In the genomic region with DNA sequence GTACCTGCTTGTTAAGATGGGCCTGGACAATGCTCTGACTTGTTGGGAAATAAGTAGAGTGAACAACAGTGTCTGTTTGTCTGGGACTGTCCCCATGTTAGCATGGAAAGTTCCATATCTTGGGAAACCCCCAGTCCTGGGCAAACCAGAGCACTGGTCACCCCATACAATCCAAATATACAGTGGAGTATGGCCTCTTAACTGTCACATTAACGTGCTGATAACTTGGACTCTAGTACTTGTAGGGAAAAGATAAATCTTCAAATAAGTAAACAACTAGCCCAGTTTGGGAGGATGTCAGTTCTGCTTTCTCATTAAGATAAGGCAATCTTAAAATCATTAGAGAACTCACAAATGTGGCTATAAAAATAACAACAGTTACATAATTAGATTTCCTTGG, we compare ENCODE assay signal across 2 cellular contexts.
TF ChIP-seq lines count a peak whose summit lies in the region.

No MANE protein-coding gene starts in this region.

TF ChIP-seq in GM12891, 5 proteins besides CTCF, POLR2A, EP300 and RAD21:
- TF ChIP-seq TAF1 (IDR thresholded peaks at IDR 0.05; ENCODE audit: low read depth, low read length): no peak
- no peak for TF ChIP-seq POU2F2 (IDR thresholded peaks at IDR 0.05; ENCODE audit: low read depth, low read length)
- TF ChIP-seq POLR2AphosphoS5 (IDR thresholded peaks at IDR 0.05; ENCODE audit: low read depth, low read length): no peak
- TF ChIP-seq SPI1 (IDR thresholded peaks at IDR 0.05; ENCODE audit: low read depth, low read length): no peak
- no peak for TF ChIP-seq PAX5 (IDR thresholded peaks at IDR 0.05; ENCODE audit: insufficient read depth, low read length, severe bottlenecking)

TF ChIP-seq in HepG2, 621 proteins besides CTCF, POLR2A, EP300 and RAD21:
- TF ChIP-seq, protein P1, sequence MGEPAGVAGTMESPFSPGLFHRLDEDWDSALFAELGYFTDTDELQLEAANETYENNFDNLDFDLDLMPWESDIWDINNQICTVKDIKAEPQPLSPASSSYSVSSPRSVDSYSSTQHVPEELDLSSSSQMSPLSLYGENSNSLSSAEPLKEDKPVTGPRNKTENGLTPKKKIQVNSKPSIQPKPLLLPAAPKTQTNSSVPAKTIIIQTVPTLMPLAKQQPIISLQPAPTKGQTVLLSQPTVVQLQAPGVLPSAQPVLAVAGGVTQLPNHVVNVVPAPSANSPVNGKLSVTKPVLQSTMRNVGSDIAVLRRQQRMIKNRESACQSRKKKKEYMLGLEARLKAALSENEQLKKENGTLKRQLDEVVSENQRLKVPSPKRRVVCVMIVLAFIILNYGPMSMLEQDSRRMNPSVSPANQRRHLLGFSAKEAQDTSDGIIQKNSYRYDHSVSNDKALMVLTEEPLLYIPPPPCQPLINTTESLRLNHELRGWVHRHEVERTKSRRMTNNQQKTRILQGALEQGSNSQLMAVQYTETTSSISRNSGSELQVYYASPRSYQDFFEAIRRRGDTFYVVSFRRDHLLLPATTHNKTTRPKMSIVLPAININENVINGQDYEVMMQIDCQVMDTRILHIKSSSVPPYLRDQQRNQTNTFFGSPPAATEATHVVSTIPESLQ (CRISPR knock-in tag; conservative IDR thresholded peaks at IDR 0.05): no peak
- no peak for TF ChIP-seq SOX13 (IDR thresholded peaks at IDR 0.05)
- TF ChIP-seq SOX13 (CRISPR knock-in tag; conservative IDR thresholded peaks at IDR 0.05 in 1 of 2, IDR thresholded peaks at IDR 0.05 in 1 of 2): 0 out of 4 replicates have a peak, but pooled peaks of 1 of the 2 experiments have one; percentile 28
- TF ChIP-seq SP2 (CRISPR knock-in tag; IDR thresholded peaks at IDR 0.05): no peak
- TF ChIP-seq, protein P2, sequence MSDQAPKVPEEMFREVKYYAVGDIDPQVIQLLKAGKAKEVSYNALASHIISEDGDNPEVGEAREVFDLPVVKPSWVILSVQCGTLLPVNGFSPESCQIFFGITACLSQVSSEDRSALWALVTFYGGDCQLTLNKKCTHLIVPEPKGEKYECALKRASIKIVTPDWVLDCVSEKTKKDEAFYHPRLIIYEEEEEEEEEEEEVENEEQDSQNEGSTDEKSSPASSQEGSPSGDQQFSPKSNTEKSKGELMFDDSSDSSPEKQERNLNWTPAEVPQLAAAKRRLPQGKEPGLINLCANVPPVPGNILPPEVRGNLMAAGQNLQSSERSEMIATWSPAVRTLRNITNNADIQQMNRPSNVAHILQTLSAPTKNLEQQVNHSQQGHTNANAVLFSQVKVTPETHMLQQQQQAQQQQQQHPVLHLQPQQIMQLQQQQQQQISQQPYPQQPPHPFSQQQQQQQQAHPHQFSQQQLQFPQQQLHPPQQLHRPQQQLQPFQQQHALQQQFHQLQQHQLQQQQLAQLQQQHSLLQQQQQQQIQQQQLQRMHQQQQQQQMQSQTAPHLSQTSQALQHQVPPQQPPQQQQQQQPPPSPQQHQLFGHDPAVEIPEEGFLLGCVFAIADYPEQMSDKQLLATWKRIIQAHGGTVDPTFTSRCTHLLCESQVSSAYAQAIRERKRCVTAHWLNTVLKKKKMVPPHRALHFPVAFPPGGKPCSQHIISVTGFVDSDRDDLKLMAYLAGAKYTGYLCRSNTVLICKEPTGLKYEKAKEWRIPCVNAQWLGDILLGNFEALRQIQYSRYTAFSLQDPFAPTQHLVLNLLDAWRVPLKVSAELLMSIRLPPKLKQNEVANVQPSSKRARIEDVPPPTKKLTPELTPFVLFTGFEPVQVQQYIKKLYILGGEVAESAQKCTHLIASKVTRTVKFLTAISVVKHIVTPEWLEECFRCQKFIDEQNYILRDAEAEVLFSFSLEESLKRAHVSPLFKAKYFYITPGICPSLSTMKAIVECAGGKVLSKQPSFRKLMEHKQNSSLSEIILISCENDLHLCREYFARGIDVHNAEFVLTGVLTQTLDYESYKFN (CRISPR knock-in tag; conservative IDR thresholded peaks at IDR 0.05): 0 out of 2 replicates have a peak, but pooled peaks have one; percentile 31
- TF ChIP-seq SOX6 (IDR thresholded peaks at IDR 0.05): no peak
- TF ChIP-seq SOX6 (CRISPR knock-in tag; IDR thresholded peaks at IDR 0.05): 0 out of 2 replicates have a peak, but pooled peaks have one; percentile 41
- TF ChIP-seq ZFP90 (CRISPR knock-in tag; IDR thresholded peaks at IDR 0.05; ENCODE audit: borderline replicate concordance): no peak
- TF ChIP-seq MTF1 (CRISPR knock-in tag; IDR thresholded peaks at IDR 0.05): no peak
- TF ChIP-seq ZNF331 (CRISPR knock-in tag; IDR thresholded peaks at IDR 0.05): 0 out of 2 replicates have a peak, but pooled peaks have one; percentile 21
- TF ChIP-seq, protein P3, sequence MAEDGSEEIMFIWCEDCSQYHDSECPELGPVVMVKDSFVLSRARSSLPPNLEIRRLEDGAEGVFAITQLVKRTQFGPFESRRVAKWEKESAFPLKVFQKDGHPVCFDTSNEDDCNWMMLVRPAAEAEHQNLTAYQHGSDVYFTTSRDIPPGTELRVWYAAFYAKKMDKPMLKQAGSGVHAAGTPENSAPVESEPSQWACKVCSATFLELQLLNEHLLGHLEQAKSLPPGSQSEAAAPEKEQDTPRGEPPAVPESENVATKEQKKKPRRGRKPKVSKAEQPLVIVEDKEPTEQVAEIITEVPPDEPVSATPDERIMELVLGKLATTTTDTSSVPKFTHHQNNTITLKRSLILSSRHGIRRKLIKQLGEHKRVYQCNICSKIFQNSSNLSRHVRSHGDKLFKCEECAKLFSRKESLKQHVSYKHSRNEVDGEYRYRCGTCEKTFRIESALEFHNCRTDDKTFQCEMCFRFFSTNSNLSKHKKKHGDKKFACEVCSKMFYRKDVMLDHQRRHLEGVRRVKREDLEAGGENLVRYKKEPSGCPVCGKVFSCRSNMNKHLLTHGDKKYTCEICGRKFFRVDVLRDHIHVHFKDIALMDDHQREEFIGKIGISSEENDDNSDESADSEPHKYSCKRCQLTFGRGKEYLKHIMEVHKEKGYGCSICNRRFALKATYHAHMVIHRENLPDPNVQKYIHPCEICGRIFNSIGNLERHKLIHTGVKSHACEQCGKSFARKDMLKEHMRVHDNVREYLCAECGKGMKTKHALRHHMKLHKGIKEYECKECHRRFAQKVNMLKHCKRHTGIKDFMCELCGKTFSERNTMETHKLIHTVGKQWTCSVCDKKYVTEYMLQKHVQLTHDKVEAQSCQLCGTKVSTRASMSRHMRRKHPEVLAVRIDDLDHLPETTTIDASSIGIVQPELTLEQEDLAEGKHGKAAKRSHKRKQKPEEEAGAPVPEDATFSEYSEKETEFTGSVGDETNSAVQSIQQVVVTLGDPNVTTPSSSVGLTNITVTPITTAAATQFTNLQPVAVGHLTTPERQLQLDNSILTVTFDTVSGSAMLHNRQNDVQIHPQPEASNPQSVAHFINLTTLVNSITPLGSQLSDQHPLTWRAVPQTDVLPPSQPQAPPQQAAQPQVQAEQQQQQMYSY (CRISPR knock-in tag; IDR thresholded peaks at IDR 0.05): no peak
- TF ChIP-seq, protein P4, sequence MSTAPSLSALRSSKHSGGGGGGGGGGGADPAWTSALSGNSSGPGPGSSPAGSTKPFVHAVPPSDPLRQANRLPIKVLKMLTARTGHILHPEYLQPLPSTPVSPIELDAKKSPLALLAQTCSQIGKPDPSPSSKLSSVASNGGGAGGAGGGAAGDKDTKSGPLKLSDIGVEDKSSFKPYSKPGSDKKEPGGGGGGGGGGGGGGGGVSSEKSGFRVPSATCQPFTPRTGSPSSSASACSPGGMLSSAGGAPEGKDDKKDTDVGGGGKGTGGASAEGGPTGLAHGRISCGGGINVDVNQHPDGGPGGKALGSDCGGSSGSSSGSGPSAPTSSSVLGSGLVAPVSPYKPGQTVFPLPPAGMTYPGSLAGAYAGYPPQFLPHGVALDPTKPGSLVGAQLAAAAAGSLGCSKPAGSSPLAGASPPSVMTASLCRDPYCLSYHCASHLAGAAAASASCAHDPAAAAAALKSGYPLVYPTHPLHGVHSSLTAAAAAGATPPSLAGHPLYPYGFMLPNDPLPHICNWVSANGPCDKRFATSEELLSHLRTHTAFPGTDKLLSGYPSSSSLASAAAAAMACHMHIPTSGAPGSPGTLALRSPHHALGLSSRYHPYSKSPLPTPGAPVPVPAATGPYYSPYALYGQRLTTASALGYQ (CRISPR knock-in tag; IDR thresholded peaks at IDR 0.05): no peak
- TF ChIP-seq IKZF4 (CRISPR knock-in tag; IDR thresholded peaks at IDR 0.05; ENCODE audit: borderline replicate concordance, low read depth, not compliant biosample characterization): no peak
- no peak for TF ChIP-seq ZFY (CRISPR knock-in tag; IDR thresholded peaks at IDR 0.05)
- TF ChIP-seq STAT5B (CRISPR knock-in tag; IDR thresholded peaks at IDR 0.05): no peak
- no peak for TF ChIP-seq SALL1 (CRISPR knock-in tag; IDR thresholded peaks at IDR 0.05)
- TF ChIP-seq MYNN (CRISPR knock-in tag; IDR thresholded peaks at IDR 0.05; ENCODE audit: low read depth): no peak
- TF ChIP-seq, protein P5, sequence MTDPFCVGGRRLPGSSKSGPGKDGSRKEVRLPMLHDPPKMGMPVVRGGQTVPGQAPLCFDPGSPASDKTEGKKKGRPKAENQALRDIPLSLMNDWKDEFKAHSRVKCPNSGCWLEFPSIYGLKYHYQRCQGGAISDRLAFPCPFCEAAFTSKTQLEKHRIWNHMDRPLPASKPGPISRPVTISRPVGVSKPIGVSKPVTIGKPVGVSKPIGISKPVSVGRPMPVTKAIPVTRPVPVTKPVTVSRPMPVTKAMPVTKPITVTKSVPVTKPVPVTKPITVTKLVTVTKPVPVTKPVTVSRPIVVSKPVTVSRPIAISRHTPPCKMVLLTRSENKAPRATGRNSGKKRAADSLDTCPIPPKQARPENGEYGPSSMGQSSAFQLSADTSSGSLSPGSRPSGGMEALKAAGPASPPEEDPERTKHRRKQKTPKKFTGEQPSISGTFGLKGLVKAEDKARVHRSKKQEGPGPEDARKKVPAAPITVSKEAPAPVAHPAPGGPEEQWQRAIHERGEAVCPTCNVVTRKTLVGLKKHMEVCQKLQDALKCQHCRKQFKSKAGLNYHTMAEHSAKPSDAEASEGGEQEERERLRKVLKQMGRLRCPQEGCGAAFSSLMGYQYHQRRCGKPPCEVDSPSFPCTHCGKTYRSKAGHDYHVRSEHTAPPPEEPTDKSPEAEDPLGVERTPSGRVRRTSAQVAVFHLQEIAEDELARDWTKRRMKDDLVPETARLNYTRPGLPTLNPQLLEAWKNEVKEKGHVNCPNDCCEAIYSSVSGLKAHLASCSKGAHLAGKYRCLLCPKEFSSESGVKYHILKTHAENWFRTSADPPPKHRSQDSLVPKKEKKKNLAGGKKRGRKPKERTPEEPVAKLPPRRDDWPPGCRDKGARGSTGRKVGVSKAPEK (CRISPR knock-in tag; IDR thresholded peaks at IDR 0.05; ENCODE audit: borderline replicate concordance): no peak
- no peak for TF ChIP-seq GTF3A (CRISPR knock-in tag; conservative IDR thresholded peaks at IDR 0.05)
- peak; percentile 19; the same call in 1 of the 2 replicates for TF ChIP-seq ZMYM4 (CRISPR knock-in tag; IDR thresholded peaks at IDR 0.05)
- no peak for TF ChIP-seq ATRX (CRISPR knock-in tag; IDR thresholded peaks at IDR 0.05; ENCODE audit: borderline replicate concordance)
- TF ChIP-seq, protein P6, sequence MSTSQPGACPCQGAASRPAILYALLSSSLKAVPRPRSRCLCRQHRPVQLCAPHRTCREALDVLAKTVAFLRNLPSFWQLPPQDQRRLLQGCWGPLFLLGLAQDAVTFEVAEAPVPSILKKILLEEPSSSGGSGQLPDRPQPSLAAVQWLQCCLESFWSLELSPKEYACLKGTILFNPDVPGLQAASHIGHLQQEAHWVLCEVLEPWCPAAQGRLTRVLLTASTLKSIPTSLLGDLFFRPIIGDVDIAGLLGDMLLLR (CRISPR knock-in tag; IDR thresholded peaks at IDR 0.05): no peak
- TF ChIP-seq RFXANK (CRISPR knock-in tag; IDR thresholded peaks at IDR 0.05): no peak
TF ChIP-seq in HepG2: peak in this region for 5.
